In genomic region chr13:38535271-38535670, GRCh38 we compare ENCODE assay signal across 19 cellular contexts.
"Had no signal": no experiment of that assay in that cellular context is flagged by ENCODE, and none has a peak within 500 bp of the region (broad histone marks: within the 10 kb centered on the region; RNA-seq: fewer than 3 reads in every experiment).

No MANE protein-coding gene starts in this region.

- H3K27ac ChIP-seq: brain microvascular endothelial cell, dorsolateral prefrontal cortex, epithelial cell of prostate, sigmoid colon, spleen, thoracic aorta, upper lobe of left lung had no signal

- H3K27me3 ChIP-seq: brain microvascular endothelial cell, dorsolateral prefrontal cortex, sigmoid colon, spleen, upper lobe of left lung had no signal

- DNase-seq: activated CD4-positive, alpha-beta T cell treated with anti-CD3 and anti-CD28 coated beads, Interleukin-2, amount 10 ng/mL, durations not matched to agents 7 days and 5 days; activated CD8-positive, alpha-beta T cell treated with anti-CD3 and anti-CD28 coated beads, Interleukin-2, amount 10 ng/mL, durations not matched to agents 7 days and 5 days; activated naive CD4-positive, alpha-beta T cell treated with Interleukin-2 at 50 U/mL for 16 hours; activated T-cell treated with anti-CD3 and anti-CD28 coated beads, Interleukin-2, amount 50 U/mL, for 24 hours; brain microvascular endothelial cell; central memory CD4-positive, alpha-beta T cell; dorsolateral prefrontal cortex; foreskin fibroblast; hippocampal formation; occipital lobe; posterior cingulate gyrus; sigmoid colon; spleen; stimulated activated naive B cell treated with anti-CD40 and anti-IgM and Interleukin-4, amounts not matched to agents 10 μg/mL and 1 μg/mL and 100 μg/mL, for 72 hours; upper lobe of left lung had no signal

- H3K4me3 ChIP-seq: dorsolateral prefrontal cortex, sigmoid colon, spleen, thoracic aorta, upper lobe of left lung had no signal

- H3K4me1 ChIP-seq: sigmoid colon, spleen, upper lobe of left lung had no signal

- H3K36me3 ChIP-seq: brain microvascular endothelial cell, sigmoid colon, spleen, thoracic aorta, upper lobe of left lung had no signal

- ATAC-seq: activated CD4-positive, CD25-positive, alpha-beta regulatory T cell treated with anti-CD3 and anti-CD28 coated beads, Interleukin-2, amount 50 U/mL, for 24 hours; activated CD8-positive, alpha-beta T cell treated with anti-CD3 and anti-CD28 coated beads, Interleukin-2, amount 10 ng/mL, durations not matched to agents 7 days and 5 days; left lobe of liver; stimulated activated naive B cell treated with anti-CD40 and anti-IgM and Interleukin-4, amounts not matched to agents 10 μg/mL and 1 μg/mL and 100 μg/mL, for 72 hours had no signal
